In the genomic region with DNA sequence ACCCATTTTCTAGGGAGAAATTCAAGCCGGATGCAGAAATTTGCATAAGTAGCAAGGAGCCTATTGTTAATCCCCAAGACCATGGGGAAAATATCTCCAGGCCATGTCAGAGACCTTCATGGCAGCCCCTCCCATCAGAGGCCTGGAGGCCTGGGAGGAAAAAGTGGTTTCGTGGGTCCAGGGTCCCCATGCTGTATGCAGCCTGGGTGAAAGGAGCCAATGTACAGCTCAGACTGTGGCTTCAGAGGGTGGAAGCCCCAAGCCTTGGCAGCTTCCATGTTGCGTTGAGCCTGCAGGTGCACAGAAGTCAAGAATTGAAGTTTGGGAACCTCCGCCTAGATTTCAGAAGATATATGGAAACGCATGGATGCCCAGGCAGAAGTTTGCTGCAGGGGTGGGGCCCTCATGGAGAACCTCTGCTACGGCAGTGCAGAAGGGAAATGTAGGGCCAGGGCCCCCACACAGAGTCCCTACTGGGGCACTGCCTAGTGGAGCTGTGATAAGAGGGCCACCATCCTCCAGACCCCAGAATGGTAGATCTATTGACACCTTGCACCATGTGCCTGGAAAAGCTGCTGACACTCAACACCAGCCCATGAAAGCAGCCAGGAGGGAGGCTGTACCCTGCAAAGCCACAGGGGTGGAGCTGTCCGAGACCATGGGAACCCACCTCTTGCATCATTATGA, we compare ENCODE assay signal across 4 cellular contexts. TPM values are rescaled to one million over a fixed set of nuclear protein-coding genes. Genes with fewer than 3 reads are reported as not detected.
"Had no signal": no experiment of that assay in that cellular context is flagged by ENCODE, and none has a peak within 500 bp of the region (broad histone marks: within the 10 kb centered on the region; RNA-seq: fewer than 3 reads in every experiment).

No MANE protein-coding gene starts in this region.

RNA-seq across cellular contexts. Expression of gene KRTAP10-8, which starts 1.6 kb away (rescaled TPM):
- total RNA-seq: LHCN-M2, M059J, MCF 10A, NCI-H460 had no signal

RNA-seq across cellular contexts. Expression of gene KRTAP10-7, which starts 9.9 kb away (rescaled TPM):
- total RNA-seq: LHCN-M2, M059J, MCF 10A, NCI-H460 had no signal

RNA-seq across cellular contexts. Expression of gene KRTAP10-9, which starts 16.6 kb away (rescaled TPM):
- total RNA-seq: LHCN-M2, M059J, MCF 10A, NCI-H460 had no signal

RNA-seq across cellular contexts. Expression of gene KRTAP10-6, which starts 18.0 kb away (rescaled TPM):
- total RNA-seq: LHCN-M2, M059J, MCF 10A, NCI-H460 had no signal

RNA-seq across cellular contexts. Expression of gene KRTAP10-10, which starts 26.9 kb away (rescaled TPM):
- total RNA-seq: LHCN-M2, M059J, MCF 10A, NCI-H460 had no signal
